ENCODE assay signal across 8 cellular contexts in genomic region chrX:135086197-135086854, GRCh38. TPM values are rescaled to one million over a fixed set of nuclear protein-coding genes. Genes with fewer than 3 reads are reported as not detected.
DNase-seq lines count a peak whose midpoint lies in the region; ATAC-seq and TF ChIP-seq lines count a peak whose summit lies in the region.

No MANE protein-coding gene starts in this region.

- TF ChIP-seq CTCF in RWPE2 (IDR thresholded peaks at IDR 0.05; ENCODE audit: poor library complexity, severe bottlenecking) = peak; percentile 75
- peak; percentile 56 to 70 for TF ChIP-seq CTCF in brain (conservative IDR thresholded peaks at IDR 0.05)

- no peaks in the 10 kb centered on the region for H3K36me3 ChIP-seq in RWPE2 (ENCODE audit: low read depth)

- peak overlapping the region in 1 of 5 experiments; percentile 23 for H3K4me3 Mint-ChIP-seq in brain

- no peaks in the 10 kb centered on the region for H3K4me1 ChIP-seq in RWPE2 (ENCODE audit: insufficient read depth, poor library complexity, severe bottlenecking)

- H3K27ac ChIP-seq in RWPE2 (ENCODE audit: poor library complexity, severe bottlenecking) = no peak overlapping the region

- H3K27me3 ChIP-seq in RWPE2 (ENCODE audit: insufficient read depth, poor library complexity, severe bottlenecking) = no peaks in the 10 kb centered on the region

- peaks cover 4% of the 10 kb centered on the region for H3K27me3 Mint-ChIP-seq in brain

- H3K9me3 ChIP-seq in RWPE2 (ENCODE audit: severe bottlenecking) = no peaks in the 10 kb centered on the region

- peaks cover 6% of the 10 kb centered on the region for H3K4me1 Mint-ChIP-seq in brain

- DNase-seq in activated gamma-delta T cell treated with Interleukin-2 at 50 U/mL for 16 hours (peak; percentile 46), activated gamma-delta T cell (lab: John Stamatoyannopoulos, UW) (no peak), GOT3 (lab: John Stamatoyannopoulos, UW) (peak; percentile 0), LoVo (ENCODE audit: low spot score) (peak; percentile 53), RWPE2 (ENCODE audit: low spot score) (no peak), islet precursor cell (peak; percentile 63)
- DNase-seq in stimulated activated naive CD8-positive, alpha-beta T cell treated with anti-CD3 and anti-CD28 coated beads, Interleukin-15, Interleukin-2, amounts not matched to agents 100 U/mL and 50 U/mL, for 24 hours = peak; percentile 17

- peaks cover 0 to 3% (median 3%) of the 10 kb centered on the region in 5 experiments for H3K9me3 Mint-ChIP-seq in brain

- no peaks in the 10 kb centered on the region for H3K36me3 Mint-ChIP-seq in brain

- ATAC-seq in RWPE2 (ENCODE audit: low read depth) = peak; percentile 84
- ATAC-seq in stimulated activated naive CD8-positive, alpha-beta T cell treated with anti-CD3 and anti-CD28 coated beads, Interleukin-15, Interleukin-2, amounts not matched to agents 100 U/mL and 50 U/mL, for 24 hours = peak; percentile 91

- peak overlapping the region in 2 of 5 experiments; percentile 16 to 45 for H3K27ac Mint-ChIP-seq in brain

- H3K4me3 ChIP-seq in RWPE2 (ENCODE audit: severe bottlenecking) = no peak overlapping the region

RNA-seq across cellular contexts. Expression of gene SMIM10L2B, which starts 12.2 kb away (rescaled TPM):
- polyA plus RNA-seq in brain (ENCODE audit: insufficient read depth, low read depth, low replicate concordance) = 12.4 TPM

RNA-seq across cellular contexts. Expression of gene ETDB, which starts 34.0 kb away (rescaled TPM):
- polyA plus RNA-seq in brain (ENCODE audit: insufficient read depth, low read depth, low replicate concordance) = not detected

RNA-seq across cellular contexts. Expression of gene RTL8A, which starts 34.4 kb away (rescaled TPM):
- polyA plus RNA-seq in brain (ENCODE audit: insufficient read depth, low read depth, low replicate concordance) = 359 TPM

RNA-seq across cellular contexts. Expression of gene RTL8C, which starts 54.2 kb away (rescaled TPM):
- polyA plus RNA-seq in brain (ENCODE audit: insufficient read depth, low read depth, low replicate concordance) = 691 TPM

Comparison
In these comparisons a context has a peak if more than half of its experiments do, and no peak if none do; other contexts are left out.
1. DNase-seq: peak in activated gamma-delta T cell treated with Interleukin-2 at 50 U/mL for 16 hours (single experiment), GOT3 (single experiment), LoVo (single experiment), islet precursor cell (single experiment) and stimulated activated naive CD8-positive, alpha-beta T cell treated with anti-CD3 and anti-CD28 coated beads, Interleukin-15, Interleukin-2, amounts not matched to agents 100 U/mL and 50 U/mL, for 24 hours (single experiment); none in activated gamma-delta T cell (single experiment) and RWPE2 (single experiment).